Comparison of ENCODE assay signal across 8 cellular contexts in the genomic region with DNA sequence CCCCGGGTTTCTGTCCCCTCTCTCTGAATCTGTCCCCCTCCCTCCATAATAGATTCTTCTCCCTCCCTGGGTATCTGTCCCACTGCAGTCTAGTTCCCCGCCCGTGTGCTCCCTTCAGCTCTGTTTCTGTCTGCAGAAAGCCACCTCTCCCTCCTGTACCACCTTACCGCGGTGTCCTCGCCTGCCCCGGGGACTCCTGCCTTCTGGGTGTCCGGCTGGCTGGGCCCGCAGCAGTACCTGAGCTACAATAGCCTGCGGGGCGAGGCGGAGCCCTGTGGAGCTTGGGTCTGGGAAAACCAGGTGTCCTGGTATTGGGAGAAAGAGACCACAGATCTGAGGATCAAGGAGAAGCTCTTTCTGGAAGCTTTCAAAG. TPM values are rescaled to one million over a fixed set of nuclear protein-coding genes. Genes with fewer than 3 reads are reported as not detected.
A peak's percentile ranks its signal among the peaks of the same experiment; 100 is the strongest.
DNase-seq lines count a peak whose midpoint lies in the region; ATAC-seq and TF ChIP-seq lines count a peak whose summit lies in the region.

No MANE protein-coding gene starts in this region.

- no peak overlapping the region for H3K4me3 ChIP-seq in GM23248
- H3K4me3 ChIP-seq in fibroblast of villous mesenchyme (ENCODE audit: low read depth, low read length), result peak overlapping the region; percentile 74
- peak overlapping the region; percentile 69 for H3K4me3 ChIP-seq in rectal smooth muscle tissue (ENCODE audit: low read length)

- H3K36me3 ChIP-seq in GM23248 (ENCODE audit: low read depth), result no peaks in the 10 kb centered on the region
- H3K36me3 ChIP-seq in rectal smooth muscle tissue (ENCODE audit: control insufficient read depth, insufficient read depth, low read length), result no peaks in the 10 kb centered on the region

- DNase-seq in GM23248, result no peak
- DNase-seq in RWPE1 (ENCODE audit: low spot score), result no peak
- DNase-seq in fibroblast of villous mesenchyme (ENCODE audit: low read depth), result no peak
- DNase-seq in SW480 (ENCODE audit: low spot score), result no peak
- DNase-seq in KG1 (lab: John Stamatoyannopoulos, UW), result no peak
- no peak for DNase-seq in stimulated activated naive CD4-positive, alpha-beta T cell (lab: John Stamatoyannopoulos, UW)

- H3K4me1 ChIP-seq in GM23248 (ENCODE audit: insufficient read depth) (peaks cover 8% of the 10 kb centered on the region), rectal smooth muscle tissue (ENCODE audit: control insufficient read depth, insufficient read depth, low read length) (no peaks in the 10 kb centered on the region)

- peaks cover 10% of the 10 kb centered on the region; the same call in 1 of the 2 replicates for H3F3A ChIP-seq in GM23248 (ENCODE audit: insufficient read depth)

- POLR2A ChIA-PET in RWPE1 (lab: Yijun Ruan, JAX; ENCODE audit: low non-redundant PET), result no interaction called here

- no peaks in the 10 kb centered on the region for H3K79me2 ChIP-seq in GM23248 (ENCODE audit: insufficient read depth)

- CTCF ChIA-PET in RWPE1 (lab: Yijun Ruan, JAX), result interaction anchor here (1.0 to 1.2 kb wide), 2 partner anchors 33 to 57 kb away, joined by 5 to 7 read pairs; no protein-coding TSS in a partner anchor

- H3K27me3 ChIP-seq in GM23248 (replicated peaks; ENCODE audit: insufficient read depth), result no peaks in the 10 kb centered on the region
- no peaks in the 10 kb centered on the region for H3K27me3 ChIP-seq in rectal smooth muscle tissue (ENCODE audit: control insufficient read depth, insufficient read depth, low read length)

- H3K27ac ChIP-seq in GM23248, result no peak overlapping the region
- H3K27ac ChIP-seq in RWPE1, result peak overlapping the region; percentile 85
- peak overlapping the region; percentile 86 for H3K27ac ChIP-seq in rectal smooth muscle tissue (ENCODE audit: low read depth, low read length)

- H3K4me2 ChIP-seq in GM23248 (ENCODE audit: unreplicated experiment), result peak overlapping the region; percentile 87

- no peaks in the 10 kb centered on the region for H3K9me2 ChIP-seq in GM23248 (ENCODE audit: insufficient read depth)

- H3K9me3 ChIP-seq in GM23248 (ENCODE audit: low read depth), result no peaks in the 10 kb centered on the region

- in situ Hi-C loops in GM23248 (cut with MboI), result no loop called here

- ATAC-seq in GM18511 (IDR thresholded peaks at IDR 0.05; ENCODE audit: unreplicated experiment), result no peak

- WGBS in GM23248 (ENCODE audit: low coverage in 1 of 2, low lambda C conversion rate in 2 of 2, missing lambda C conversion rate in 2 of 2), 2 experiments, result 53 to 56% methylated on average over 11 to 12 of the region's 12 CpGs

- H3K9ac ChIP-seq in GM23248 (peak overlapping the region; percentile 83), rectal smooth muscle tissue (ENCODE audit: low read length) (no peak overlapping the region)

- TF ChIP-seq CTCF in RWPE1 (conservative IDR thresholded peaks at IDR 0.05; ENCODE audit: low read depth) (no peak), fibroblast of villous mesenchyme (IDR thresholded peaks at IDR 0.05; ENCODE audit: insufficient read depth, low read depth, low read length) (no peak)

- no peaks in the 10 kb centered on the region for H4K20me1 ChIP-seq in GM23248 (ENCODE audit: insufficient read depth)

- H2AFZ ChIP-seq in GM23248, result no peak overlapping the region

RNA-seq across cellular contexts. Expression of a gene that starts 1.3 kb away (rescaled TPM):
- total RNA-seq in GM23248 (2014; rRNA removed; shearing (Covaris generic)), result 65.4 and 75.3 TPM in 2 replicates
- polyA plus RNA-seq in GM23248 (2016; fragmentation: Nextera tagmentation; extraction: Ambion mirVana), result 89.9 and 98.4 TPM in 2 replicates
- total RNA-seq in fibroblast of villous mesenchyme, result 39.7 and 44.8 TPM in 2 replicates

RNA-seq across cellular contexts. Expression of a gene that starts 14.1 kb away (rescaled TPM):
- 570 and 656 TPM in 2 replicates for total RNA-seq in GM23248 (2014; rRNA removed; shearing (Covaris generic))
- 779 and 813 TPM in 2 replicates for polyA plus RNA-seq in GM23248 (2016; fragmentation: Nextera tagmentation; extraction: Ambion mirVana)
- total RNA-seq in fibroblast of villous mesenchyme, result 115 and 162 TPM in 2 replicates

RNA-seq across cellular contexts. Expression of a gene that starts 17.5 kb away (rescaled TPM):
- total RNA-seq in GM23248 (2014; rRNA removed; shearing (Covaris generic)), result 1,666 and 2,372 TPM in 2 replicates
- polyA plus RNA-seq in GM23248 (2016; fragmentation: Nextera tagmentation; extraction: Ambion mirVana), result 813 and 832 TPM in 2 replicates
- total RNA-seq in fibroblast of villous mesenchyme, result 1,679 and 1,912 TPM in 2 replicates

RNA-seq across cellular contexts. Expression of a gene that starts 26.3 kb away (rescaled TPM):
- total RNA-seq in GM23248 (2014; rRNA removed; shearing (Covaris generic)), result 1,590 and 2,272 TPM in 2 replicates
- 893 and 894 TPM in 2 replicates for polyA plus RNA-seq in GM23248 (2016; fragmentation: Nextera tagmentation; extraction: Ambion mirVana)
- total RNA-seq in fibroblast of villous mesenchyme, result 1,887 and 2,774 TPM in 2 replicates

RNA-seq across cellular contexts. Expression of a gene that starts 39.7 kb away (rescaled TPM):
- total RNA-seq in GM23248 (2014; rRNA removed; shearing (Covaris generic)), result 1.3 and 1.6 TPM in 2 replicates
- polyA plus RNA-seq in GM23248 (2016; fragmentation: Nextera tagmentation; extraction: Ambion mirVana), result 4.6 and 5.7 TPM in 2 replicates
- 2.6 and 4.8 TPM in 2 replicates for total RNA-seq in fibroblast of villous mesenchyme
